Comparison of ENCODE assay signal across 8 cellular contexts in the genomic region with DNA sequence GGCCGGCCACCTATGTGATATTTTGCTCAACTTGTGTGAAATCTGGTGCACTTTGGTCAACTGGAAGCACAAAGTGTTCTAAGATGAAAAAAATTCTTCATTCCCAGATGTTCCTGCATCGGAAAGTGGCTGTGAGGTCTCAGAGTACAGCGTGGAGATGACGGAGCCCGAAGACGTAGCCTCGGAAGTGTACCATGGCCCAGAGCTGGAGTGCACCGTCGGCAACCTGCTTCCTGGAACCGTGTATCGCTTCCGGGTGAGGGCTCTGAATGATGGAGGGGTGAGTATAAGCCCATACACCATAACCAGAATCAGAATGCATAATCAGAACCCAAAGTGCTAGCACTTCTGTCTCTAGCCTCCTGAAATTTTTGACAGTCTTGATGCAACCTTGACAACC.
"Had no signal": no experiment of that assay in that cellular context is flagged by ENCODE, and none has a peak within 500 bp of the region (broad histone marks: within the 10 kb centered on the region; RNA-seq: fewer than 3 reads in every experiment).

No MANE protein-coding gene starts in this region.

- H3K9me3 Mint-ChIP-seq: HFFc6 had no signal

- H3K9ac ChIP-seq: GM23248 had no signal

- DNase-seq: GM23248, GOT3, H7, HFFc6, IMR-90 had no signal

- H3K4me3 Mint-ChIP-seq: HFFc6 had no signal

- H2AFZ ChIP-seq: GM23248 had no signal

- H3K27ac Mint-ChIP-seq: HFFc6 had no signal

- H3K9me3 ChIP-seq: HAP-1 had no signal

- H3K4me3 ChIP-seq: GM23248, HAP-1 had no signal

- ATAC-seq: HCT116 had no signal

- H3K27ac ChIP-seq: GM23248, HL-60 had no signal
